7 cellular contexts compared by ENCODE assay signal in genomic region chr1:29681416-29681815, GRCh38.
A peak's percentile ranks its signal among the peaks of the same experiment; 100 is the strongest.
DNase-seq lines count a peak whose midpoint lies in the region; ATAC-seq, FAIRE-seq and TF ChIP-seq lines count a peak whose summit lies in the region.
"Not testable (repeated sequence)": the region's sequence is repeated elsewhere in the genome, so short reads cannot be mapped to it uniquely, and the experiment has no call there.

No MANE protein-coding gene starts in this region.

- H3K79me1 ChIP-seq in H9 (ENCODE audit: insufficient read depth, low read depth, low read length, poor library complexity, severe bottlenecking), result not testable (repeated sequence)

- not testable (repeated sequence) for H3K27me3 ChIP-seq in H9 (ENCODE audit: insufficient read depth, low read length); bronchial epithelial cell (ENCODE audit: control insufficient read depth, insufficient read depth, low read length); lung (ENCODE audit: control insufficient read depth, insufficient read depth)
- peaks cover 24% of the 10 kb centered on the region for H3K27me3 ChIP-seq in prostate gland (replicated peaks; ENCODE audit: insufficient read depth)

- not testable (repeated sequence) for H3K9me3 Mint-ChIP-seq in H9; activated CD4-positive, alpha-beta memory T cell treated with anti-CD3 and anti-CD28 coated beads, Interleukin-2, amount 10 ng/mL, durations not matched to agents 7 days and 5 days

- not testable (repeated sequence) for H2BK15ac ChIP-seq in H9 (ENCODE audit: low read depth, low read length)

- not testable (repeated sequence) for H3K4me3 ChIP-seq in bronchial epithelial cell (ENCODE audit: low read depth, low read length); lung; prostate gland

- H3K23ac ChIP-seq in H9 (ENCODE audit: insufficient read length, low read depth, low read length), result not testable (repeated sequence)

- not testable (repeated sequence) for H3K4me3 Mint-ChIP-seq in H9; activated CD4-positive, alpha-beta memory T cell treated with anti-CD3 and anti-CD28 coated beads, Interleukin-2, amount 10 ng/mL, durations not matched to agents 7 days and 5 days

- H3T11ph ChIP-seq in H9 (ENCODE audit: low read length), result not testable (repeated sequence)

- not testable (repeated sequence) for TF ChIP-seq POLR2A in prostate gland (IDR thresholded peaks at IDR 0.05)

- H2BK120ac ChIP-seq in H9 (ENCODE audit: low read depth, low read length, poor library complexity, severe bottlenecking), result not testable (repeated sequence)

- no CpG with 5 or more reads among the region's 6 CpGs for WGBS in H9 (ENCODE audit: extremely low coverage, insufficient read length, low lambda C conversion rate)
- 59 to 76% methylated on average over 5 to 6 of the region's 6 CpGs for WGBS in lung, 2 donors
- WGBS in prostate gland, result 57% methylated on average over 6 of the region's 6 CpGs

- peak; percentile 55 for FAIRE-seq in bronchial epithelial cell (lab: Jason Lieb, UNC)

- not testable (repeated sequence) for H3K9ac ChIP-seq in H9 (ENCODE audit: extremely low read depth, insufficient read length, low read length)

- ATAC-seq in lung (ENCODE audit: insufficient read depth, low FRiP score), result not testable (repeated sequence)

- POLR2A ChIA-PET in activated CD4-positive, alpha-beta memory T cell treated with anti-CD3 and anti-CD28 coated beads, Interleukin-2, amount 10 ng/mL, durations not matched to agents 7 days and 5 days (lab: Charles Lee), result not testable (repeated sequence)

- H3K27ac ChIP-seq in H9 (ENCODE audit: insufficient read length, low read depth, low read length); lung (ENCODE audit: low read depth in 1 of 2, low read length in 1 of 2); prostate gland: not testable (repeated sequence)

- not testable (repeated sequence) for H3K4me2 ChIP-seq in H9 (ENCODE audit: insufficient read depth, insufficient read length, low read length)

- H3K4me1 ChIP-seq in H9 (ENCODE audit: insufficient read depth, low read length); lung (ENCODE audit: control insufficient read depth in 2 of 2, insufficient read depth in 2 of 2, low read length in 2 of 2); prostate gland (replicated peaks): not testable (repeated sequence)

- not testable (repeated sequence) for H3K23me2 ChIP-seq in H9 (ENCODE audit: insufficient read length, low read depth, low read length, poor library complexity, severe bottlenecking)

- H2BK5ac ChIP-seq in H9 (ENCODE audit: insufficient read length, low read length), result not testable (repeated sequence)

- H3K56ac ChIP-seq in H9 (ENCODE audit: insufficient read length, low read depth, low read length), result not testable (repeated sequence)

- intact Hi-C loops in prostate gland (cut with DNase I), result not testable (repeated sequence)

- CTCF ChIA-PET in activated CD4-positive, alpha-beta memory T cell treated with anti-CD3 and anti-CD28 coated beads, Interleukin-2, amount 10 ng/mL, durations not matched to agents 7 days and 5 days (lab: Charles Lee), result not testable (repeated sequence)

- H3K79me2 ChIP-seq in H9 (ENCODE audit: insufficient read depth, low read length), result not testable (repeated sequence)

- DNase-seq in H9 (peak; percentile 14), NCI-H2029 treated with DMSO at 0.1 percent for 48 hours (lab: John Stamatoyannopoulos, UW) (peak; percentile 50), NCI-H748 (lab: John Stamatoyannopoulos, UW; ENCODE audit: unreplicated experiment) (peak; percentile 18), lung (ENCODE audit: low spot score) (peak; percentile 26), prostate gland (ENCODE audit: low spot score) (peak; percentile 3)
- DNase-seq in activated CD4-positive, alpha-beta memory T cell treated with anti-CD3 and anti-CD28 coated beads, Interleukin-2, amount 10 ng/mL, durations not matched to agents 7 days and 5 days, result peak; percentile 2
- not testable (repeated sequence) for DNase-seq in bronchial epithelial cell (ENCODE audit: low read depth)

- not testable (repeated sequence) for H3K18ac ChIP-seq in H9 (ENCODE audit: insufficient read length, low read depth, low read length)

- not testable (repeated sequence) for H2BK20ac ChIP-seq in H9 (ENCODE audit: low read depth, low read length, poor library complexity, severe bottlenecking)

- H2AFZ ChIP-seq in H9 (ENCODE audit: low read length), result not testable (repeated sequence)

- not testable (repeated sequence) for TF ChIP-seq CTCF in H9 (conservative IDR thresholded peaks at IDR 0.05); bronchial epithelial cell (IDR thresholded peaks at IDR 0.05; ENCODE audit: insufficient read depth, low read length, severe bottlenecking); lung (IDR thresholded peaks at IDR 0.05; ENCODE audit: control extremely low read depth, extremely low read depth); prostate gland (IDR thresholded peaks at IDR 0.05)

- H3K36me3 Mint-ChIP-seq in H9 (ENCODE audit: insufficient read depth in 1 of 3, low read depth in 3 of 3); activated CD4-positive, alpha-beta memory T cell treated with anti-CD3 and anti-CD28 coated beads, Interleukin-2, amount 10 ng/mL, durations not matched to agents 7 days and 5 days (ENCODE audit: low read depth): not testable (repeated sequence)

- not testable (repeated sequence) for H3K14ac ChIP-seq in H9 (ENCODE audit: insufficient read depth, low read length)

- H3K27me3 Mint-ChIP-seq in H9 (ENCODE audit: low read depth); activated CD4-positive, alpha-beta memory T cell treated with anti-CD3 and anti-CD28 coated beads, Interleukin-2, amount 10 ng/mL, durations not matched to agents 7 days and 5 days: not testable (repeated sequence)

- not testable (repeated sequence) for H4K91ac ChIP-seq in H9 (ENCODE audit: insufficient read length, low read depth, low read length)

- H4K8ac ChIP-seq in H9 (replicated peaks; ENCODE audit: insufficient read length, low read depth, low read length), result not testable (repeated sequence)

- not testable (repeated sequence) for H3K36me3 ChIP-seq in bronchial epithelial cell (ENCODE audit: control insufficient read depth, insufficient read depth, low read length); lung (ENCODE audit: control insufficient read depth in 2 of 2, insufficient read depth in 2 of 2, low read length in 2 of 2); prostate gland

- peaks cover 17 to 38% of the 10 kb centered on the region in 2 experiments for H3K4me1 Mint-ChIP-seq in H9
- H3K4me1 Mint-ChIP-seq in activated CD4-positive, alpha-beta memory T cell treated with anti-CD3 and anti-CD28 coated beads, Interleukin-2, amount 10 ng/mL, durations not matched to agents 7 days and 5 days, result not testable (repeated sequence)

- H3K27ac Mint-ChIP-seq in H9, result peak overlapping the region in 1 of 3 experiments; percentile 91; a peak in 2 of 7 replicates
- H3K27ac Mint-ChIP-seq in activated CD4-positive, alpha-beta memory T cell treated with anti-CD3 and anti-CD28 coated beads, Interleukin-2, amount 10 ng/mL, durations not matched to agents 7 days and 5 days, result not testable (repeated sequence)

- not testable (repeated sequence) for H3K9me3 ChIP-seq in H9 (ENCODE audit: control insufficient read depth, low read depth, low read length); lung (ENCODE audit: control insufficient read depth in 2 of 2, insufficient read depth in 1 of 2, low read length in 1 of 2); prostate gland

- H4K5ac ChIP-seq in H9 (ENCODE audit: insufficient read length, low read depth, low read length), result not testable (repeated sequence)

- H2AK5ac ChIP-seq in H9 (ENCODE audit: insufficient read length, low read length), result not testable (repeated sequence)

- not testable (repeated sequence) for H3K4ac ChIP-seq in H9 (ENCODE audit: low read depth, low read length)

- H2BK12ac ChIP-seq in H9 (ENCODE audit: insufficient read length, low read depth, low read length), result not testable (repeated sequence)

- not testable (repeated sequence) for H4K20me1 ChIP-seq in H9 (ENCODE audit: control insufficient read depth, insufficient read depth, insufficient read length)
